ENCODE assay signal across 11 cellular contexts in genomic region chr2:112579280-112579679, GRCh38. TPM values are rescaled to one million over a fixed set of nuclear protein-coding genes. Genes with fewer than 3 reads are reported as not detected.
DNase-seq lines count a peak whose midpoint lies in the region; ATAC-seq and TF ChIP-seq lines count a peak whose summit lies in the region.
"Had no signal": no experiment of that assay in that cellular context is flagged by ENCODE, and none has a peak within 500 bp of the region (broad histone marks: within the 10 kb centered on the region; RNA-seq: fewer than 3 reads in every experiment).

No MANE protein-coding gene starts in this region.

- peak; percentile 49 for DNase-seq in AG09319 (ENCODE audit: extremely low read depth, low read depth)
- peak; percentile 84 for DNase-seq in M059J (ENCODE audit: low read depth)
- DNase-seq in amniotic epithelial cell (ENCODE audit: low read depth): peak; percentile 84
- DNase-seq in hepatic stellate cell (ENCODE audit: low spot score): peak; percentile 21
- no peak for DNase-seq in NCI-H1048 (lab: John Stamatoyannopoulos, UW)
- no peak for DNase-seq in activated CD4-positive, alpha-beta T cell treated with anti-CD3 and anti-CD28 coated beads, Interleukin-2, amount 50 U/mL, for 4 hours
- DNase-seq: H7, NCI-H510A, transverse colon had no signal

- ATAC-seq in GM19395 (IDR thresholded peaks at IDR 0.05; ENCODE audit: unreplicated experiment): no peak
- ATAC-seq in GM19455 (IDR thresholded peaks at IDR 0.05; ENCODE audit: unreplicated experiment): no peak

- no peak; the same call in 1 of the 2 replicates for TF ChIP-seq CTCF in AG09319 (IDR thresholded peaks at IDR 0.05; ENCODE audit: low read depth, low read length)

RNA-seq across cellular contexts. Expression of gene CHCHD5, which starts 5.1 kb away (rescaled TPM):
- 11.5 and 16.9 TPM in 2 replicates for total RNA-seq in M059J (2014; rRNA removed; shearing (Covaris generic))

RNA-seq across cellular contexts. Expression of gene POLR1B, which starts 37.0 kb away (rescaled TPM):
- total RNA-seq in M059J (2014; rRNA removed; shearing (Covaris generic)): 11.9 and 13.5 TPM in 2 replicates

Comparison
In these comparisons a context has a peak if more than half of its experiments do, and no peak if none do; other contexts are left out.
1. DNase-seq: peak in AG09319 (single experiment), M059J (single experiment), amniotic epithelial cell (single experiment) and hepatic stellate cell (single experiment); none in NCI-H1048 (single experiment) and activated CD4-positive, alpha-beta T cell treated with anti-CD3 and anti-CD28 coated beads, Interleukin-2, amount 50 U/mL, for 4 hours (0 of 2).